Comparison of ENCODE assay signal across 8 cellular contexts in the genomic region with DNA sequence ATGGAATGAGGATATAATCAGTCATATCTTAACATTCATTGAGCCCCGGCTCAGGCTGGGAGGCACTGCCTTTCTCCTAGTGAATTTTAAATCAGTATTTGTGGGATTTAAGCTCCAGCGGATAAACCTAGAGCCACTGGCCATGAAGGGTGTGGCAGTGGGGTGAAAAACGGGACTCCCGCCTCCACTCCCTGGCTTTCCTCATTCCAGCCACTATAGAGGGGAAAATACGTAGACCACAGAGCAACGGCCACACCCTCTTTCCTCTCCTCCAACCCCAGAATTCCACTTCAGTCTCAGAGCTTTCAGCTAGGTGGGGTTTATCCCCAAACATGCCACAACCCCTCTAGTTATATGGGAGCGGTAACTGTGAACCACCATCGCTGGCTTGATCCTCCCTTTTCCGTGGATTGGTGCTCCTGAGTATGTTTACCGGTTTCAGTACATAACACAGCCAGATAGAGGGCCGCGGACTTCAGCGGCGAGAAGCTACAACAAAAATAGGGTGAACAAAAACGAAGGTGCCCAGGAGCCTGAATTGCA.
A peak's percentile ranks its signal among the peaks of the same experiment; 100 is the strongest.
DNase-seq lines count a peak whose midpoint lies in the region; FAIRE-seq and TF ChIP-seq lines count a peak whose summit lies in the region.

No MANE protein-coding gene starts in this region.

- intact Hi-C loops in kidney (cut with DNase I) (no loop called here), testis (cut with DNase I; ENCODE audit: low total_unique reads) (no loop called here)

- H3K9me3 ChIP-seq in kidney (ENCODE audit: control insufficient read depth in 1 of 2, low read length in 2 of 2) (no peaks in the 10 kb centered on the region), testis (no peaks in the 10 kb centered on the region)

- H3K4me3 ChIP-seq in astrocyte of the cerebellum (ENCODE audit: low read depth, low read length) (peak overlapping the region; percentile 24), kidney (ENCODE audit: low read length in 2 of 2) (peak overlapping the region; percentile 62 to 64), testis (peak overlapping the region; percentile 57 to 72)

- no peaks in the 10 kb centered on the region for H3K27me3 ChIP-seq in testis

- no peaks in the 10 kb centered on the region for H3K36me3 ChIP-seq in kidney (ENCODE audit: control insufficient read depth in 1 of 2, insufficient read depth in 2 of 2, low read length in 2 of 2)
- no peaks in the 10 kb centered on the region for H3K36me3 ChIP-seq in testis (ENCODE audit: low read depth, missing control alignments)

- no peak for FAIRE-seq in kidney (lab: Jason Lieb, UNC)

- H3K4me1 ChIP-seq in kidney (ENCODE audit: control insufficient read depth in 1 of 2, insufficient read depth in 1 of 2, low read depth in 1 of 2, low read length in 2 of 2) (peaks cover 20 to 21% of the 10 kb centered on the region in 2 donors), testis (peaks cover 15% of the 10 kb centered on the region)

- DNase-seq in NCI-H82 (lab: John Stamatoyannopoulos, UW) (peak; percentile 35), NCI-H82 treated with DMSO at 0.1 percent for 48 hours (lab: John Stamatoyannopoulos, UW; ENCODE audit: unreplicated experiment) (no peak), astrocyte of the cerebellum (ENCODE audit: low read depth) (no peak), kidney (peak; percentile 58), testis (peak; percentile 43), GM20000 (ENCODE audit: low spot score) (no peak)
- DNase-seq in activated CD8-positive, alpha-beta memory T cell treated with anti-CD3 and anti-CD28 coated beads for 24 hours, result no peak
- no peak for DNase-seq in stimulated activated CD4-positive, alpha-beta T cell treated with anti-CD3 and anti-CD28 coated beads, Interleukin-15, amount 100 ng/mL, for 24 hours

- peak; percentile 12 for TF ChIP-seq CTCF in astrocyte of the cerebellum (IDR thresholded peaks at IDR 0.05; ENCODE audit: low read depth, low read length, missing control alignments)
- TF ChIP-seq CTCF in kidney (IDR thresholded peaks at IDR 0.05; ENCODE audit: borderline replicate concordance, extremely low read depth, insufficient read depth), result no peak
- TF ChIP-seq CTCF in testis (IDR thresholded peaks at IDR 0.05), result no peak
- no peak for TF ChIP-seq CTCF in GM20000 (IDR thresholded peaks at IDR 0.05; ENCODE audit: extremely low read depth, missing control alignments)

- H3K9ac ChIP-seq in kidney (ENCODE audit: low read length in 2 of 2), result peak overlapping the region; percentile 15 to 83

- 44 to 46% methylated on average over 15 of the region's 15 CpGs for WGBS in testis, 2 donors

- in situ Hi-C loops in astrocyte of the cerebellum (cut with HindIII; ENCODE audit: low sequenced_read_pairs), result no loop called here

- H3K27ac ChIP-seq in kidney (ENCODE audit: low read depth in 2 of 2, low read length in 2 of 2) (peak overlapping the region; percentile 95 to 98), testis (peak overlapping the region; percentile 93 to 95)

- no peak for TF ChIP-seq POLR2A in testis (IDR thresholded peaks at IDR 0.05)

Comparison
In these comparisons a context has a peak if more than half of its experiments do, and no peak if none do; other contexts are left out.
1. DNase-seq: peak in NCI-H82 (single experiment), kidney (single experiment) and testis (single experiment); none in NCI-H82 treated with DMSO at 0.1 percent for 48 hours (single experiment), astrocyte of the cerebellum (single experiment), GM20000 (single experiment), activated CD8-positive, alpha-beta memory T cell treated with anti-CD3 and anti-CD28 coated beads for 24 hours (single experiment) and stimulated activated CD4-positive, alpha-beta T cell treated with anti-CD3 and anti-CD28 coated beads, Interleukin-15, amount 100 ng/mL, for 24 hours (single experiment).
2. Peak in every context shown above with its lines, with median percentiles within 50 percentile points of each other: H3K4me3 ChIP-seq.